Comparison of ENCODE assay signal across 9 cellular contexts in the genomic region with DNA sequence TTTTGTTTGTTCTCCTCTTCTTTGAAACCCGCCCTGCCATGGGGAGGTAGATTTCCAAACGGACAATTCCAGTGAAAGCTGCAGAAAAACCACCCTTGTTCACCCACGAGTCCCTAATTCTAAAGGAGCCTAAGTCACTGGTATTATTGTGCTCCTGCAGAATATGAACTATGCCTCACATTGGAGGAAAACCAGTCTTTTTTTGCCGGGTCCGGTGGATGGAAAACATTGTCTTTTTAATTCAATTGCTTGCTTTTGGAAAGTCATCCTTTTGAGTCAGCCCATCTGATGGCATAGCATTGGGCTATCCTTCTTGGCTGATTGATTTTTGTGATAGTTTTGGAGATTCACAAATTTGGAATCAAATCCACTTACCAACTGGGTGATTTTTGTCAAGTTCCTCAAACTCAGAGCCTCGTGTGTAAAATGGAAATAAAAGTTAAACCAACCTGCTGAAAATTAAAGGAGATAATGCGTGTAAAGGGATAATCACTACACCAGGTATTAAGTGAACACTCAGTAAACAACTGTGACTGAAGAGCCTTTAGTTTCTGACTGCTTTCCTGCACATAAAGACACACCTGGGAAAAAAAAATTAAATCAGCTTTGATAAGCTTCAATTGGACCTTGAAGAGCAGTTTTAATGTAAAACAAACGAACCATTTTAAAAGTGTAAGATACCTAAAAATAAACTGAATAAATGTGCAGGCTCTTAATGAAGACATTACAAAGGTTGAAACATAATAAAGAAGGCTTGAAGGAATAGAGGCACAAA. TPM values are rescaled to one million over a fixed set of nuclear protein-coding genes. Genes with fewer than 3 reads are reported as not detected.
DNase-seq lines count a peak whose midpoint lies in the region; ATAC-seq, FAIRE-seq and TF ChIP-seq lines count a peak whose summit lies in the region.
"Had no signal": no experiment of that assay in that cellular context is flagged by ENCODE, and none has a peak within 500 bp of the region (broad histone marks: within the 10 kb centered on the region; RNA-seq: fewer than 3 reads in every experiment).

No MANE protein-coding gene starts in this region.

- H3K4me1 Mint-ChIP-seq in stimulated activated memory B cell treated with anti-CD40 and anti-IgM and Interleukin-4, amounts not matched to agents 10 μg/mL and 1 μg/mL and 100 μg/mL, for 72 hours = peaks cover 8% of the 10 kb centered on the region

- peak overlapping the region; percentile 84 for H2AFZ ChIP-seq in hepatocyte

- DNase-seq in NCI-H2081 (lab: John Stamatoyannopoulos, UW) = peak; percentile 6 to 27
- no peak for DNase-seq in NCI-H2081 treated with DMSO at 0.1 percent for 48 hours (lab: John Stamatoyannopoulos, UW)
- no peak for DNase-seq in SJCRH30
- no peak for DNase-seq in hepatocyte (ENCODE audit: low spot score)
- DNase-seq in GM12891 (ENCODE audit: insufficient read length, low spot score) = no peak
- DNase-seq in dedifferentiated amniotic fluid mesenchymal stem cell (ENCODE audit: extremely low spot score) = no peak
- DNase-seq in stimulated activated CD4-positive, alpha-beta T cell treated with anti-CD3 and anti-CD28 coated beads, Interleukin-1b, Interleukin-23, amount 100 ng/mL, for 48 hours = no peak

- peak overlapping the region; percentile 98 for H3K4me2 ChIP-seq in hepatocyte

- H3K27ac Mint-ChIP-seq in stimulated activated memory B cell treated with anti-CD40 and anti-IgM and Interleukin-4, amounts not matched to agents 10 μg/mL and 1 μg/mL and 100 μg/mL, for 72 hours = peak overlapping the region; percentile 20

- peaks cover 5% of the 10 kb centered on the region for H3K36me3 Mint-ChIP-seq in stimulated activated memory B cell treated with anti-CD40 and anti-IgM and Interleukin-4, amounts not matched to agents 10 μg/mL and 1 μg/mL and 100 μg/mL, for 72 hours

- no peak for ATAC-seq in stimulated activated memory B cell treated with anti-CD40 and anti-IgM and Interleukin-4, amounts not matched to agents 10 μg/mL and 1 μg/mL and 100 μg/mL, for 72 hours

- H3K79me2 ChIP-seq in hepatocyte = peaks cover 38% of the 10 kb centered on the region

- H3K9me3 Mint-ChIP-seq in stimulated activated memory B cell treated with anti-CD40 and anti-IgM and Interleukin-4, amounts not matched to agents 10 μg/mL and 1 μg/mL and 100 μg/mL, for 72 hours = no peaks in the 10 kb centered on the region

- no peak for FAIRE-seq in GM12891 (lab: Jason Lieb, UNC)

- peak overlapping the region; percentile 75 for H3K4me3 Mint-ChIP-seq in stimulated activated memory B cell treated with anti-CD40 and anti-IgM and Interleukin-4, amounts not matched to agents 10 μg/mL and 1 μg/mL and 100 μg/mL, for 72 hours

- peaks cover 17% of the 10 kb centered on the region for H3K4me1 ChIP-seq in SJCRH30
- peaks cover 6% of the 10 kb centered on the region for H3K4me1 ChIP-seq in hepatocyte (ENCODE audit: insufficient read depth)

- peaks cover 64% of the 10 kb centered on the region for H3K27me3 Mint-ChIP-seq in stimulated activated memory B cell treated with anti-CD40 and anti-IgM and Interleukin-4, amounts not matched to agents 10 μg/mL and 1 μg/mL and 100 μg/mL, for 72 hours

- H3K9me2 ChIP-seq in hepatocyte (replicated peaks; ENCODE audit: insufficient read depth) = no peaks in the 10 kb centered on the region

- TF ChIP-seq CTCF in hepatocyte (IDR thresholded peaks at IDR 0.05; ENCODE audit: poor library complexity) = no peak

- H3K27ac ChIP-seq in SJCRH30 (no peak overlapping the region), hepatocyte (peak overlapping the region; percentile 88)
- H3K27ac ChIP-seq: C4-2B had no signal

- H3K9me3 ChIP-seq in SJCRH30 (replicated peaks) (no peaks in the 10 kb centered on the region), hepatocyte (ENCODE audit: low read depth) (no peaks in the 10 kb centered on the region)

- H3K36me3 ChIP-seq in SJCRH30 (no peaks in the 10 kb centered on the region), hepatocyte (replicated peaks; ENCODE audit: insufficient read depth, low read depth) (no peaks in the 10 kb centered on the region)

- no peak for TF ChIP-seq POLR2A in GM12891 (IDR thresholded peaks at IDR 0.05; ENCODE audit: low read depth, low read length)

- H3K27me3 ChIP-seq in SJCRH30 = no peaks in the 10 kb centered on the region
- no peaks in the 10 kb centered on the region for H3K27me3 ChIP-seq in hepatocyte

- WGBS in hepatocyte (ENCODE audit: low lambda C conversion rate, missing lambda C conversion rate) = 25% methylated on average over 8 of the region's 8 CpGs

- H3K4me3 ChIP-seq in SJCRH30 = peak overlapping the region; percentile 91
- H3K4me3 ChIP-seq in hepatocyte = peak overlapping the region; percentile 96

- H4K20me1 ChIP-seq in hepatocyte (ENCODE audit: insufficient read depth, poor library complexity, severe bottlenecking) = no peaks in the 10 kb centered on the region

TF ChIP-seq in GM12891, 5 proteins besides CTCF, POLR2A, EP300 and RAD21:
- TF ChIP-seq SPI1 (IDR thresholded peaks at IDR 0.05; ENCODE audit: low read depth, low read length) (no peak), POLR2AphosphoS5 (IDR thresholded peaks at IDR 0.05; ENCODE audit: low read depth, low read length) (no peak), POU2F2 (IDR thresholded peaks at IDR 0.05; ENCODE audit: low read depth, low read length) (no peak)
TF ChIP-seq in GM12891: peak in this region for 0.

RNA-seq across cellular contexts. Expression of gene CCNJL, which starts 0.8 kb away (rescaled TPM):
- total RNA-seq in SJCRH30 (2014; rRNA removed; shearing (Covaris generic)) = 6.5 and 6.8 TPM in 2 replicates
- total RNA-seq in hepatocyte = 6.6 and 8.1 TPM in 2 replicates
- 9.5 and 10.8 TPM in 2 replicates for polyA plus RNA-seq in hepatocyte
- polyA plus RNA-seq in GM12891 (2012; ENCODE audit: low read depth, missing spikeins) = 0.28 TPM

RNA-seq across cellular contexts. Expression of gene C1QTNF2, which starts 57.3 kb away (rescaled TPM):
- total RNA-seq in SJCRH30 (2014; rRNA removed; shearing (Covaris generic)) = 21.1 TPM in 2 replicates
- total RNA-seq in hepatocyte = 1.1 and 3.0 TPM in 2 replicates
- polyA plus RNA-seq in hepatocyte = 1.5 and 1.6 TPM in 2 replicates
- not detected for polyA plus RNA-seq in GM12891 (2012; ENCODE audit: low read depth, missing spikeins)

Comparison
In these comparisons a context has a peak if more than half of its experiments do, and no peak if none do; other contexts are left out.
1. DNase-seq: peak in NCI-H2081 (2 of 2); none in NCI-H2081 treated with DMSO at 0.1 percent for 48 hours (single experiment), SJCRH30 (0 of 2), hepatocyte (single experiment), GM12891 (single experiment), dedifferentiated amniotic fluid mesenchymal stem cell (single experiment) and stimulated activated CD4-positive, alpha-beta T cell treated with anti-CD3 and anti-CD28 coated beads, Interleukin-1b, Interleukin-23, amount 100 ng/mL, for 48 hours (single experiment).